9 cellular contexts compared by ENCODE assay signal in the genomic region with DNA sequence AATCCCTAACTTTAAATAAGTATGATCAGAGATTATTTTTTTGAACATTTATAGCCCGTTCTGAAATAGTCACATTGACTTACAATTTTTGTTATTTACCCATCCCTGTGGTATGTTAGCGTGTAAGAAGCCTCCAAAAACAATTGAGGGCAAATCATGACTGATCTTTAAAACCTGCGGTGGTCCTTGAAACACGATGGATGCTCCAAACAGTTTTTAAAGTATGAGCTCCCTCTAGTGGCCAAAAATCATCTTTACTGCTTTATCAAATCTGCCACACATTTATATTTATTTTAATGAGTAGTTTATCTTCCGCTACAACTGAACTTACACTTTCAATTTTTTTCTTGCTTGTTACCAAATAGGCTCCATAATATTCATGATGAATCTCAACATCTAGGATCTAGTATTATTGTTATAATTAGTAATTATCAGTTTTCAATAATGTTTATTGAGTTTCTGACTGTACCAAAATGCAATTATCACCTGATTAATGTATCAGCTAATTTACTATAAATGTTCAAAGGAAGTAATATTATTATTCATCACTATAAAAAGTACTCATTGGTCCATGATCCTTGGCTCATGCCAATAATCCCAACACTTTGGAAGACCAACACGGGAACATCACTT. TPM values are rescaled to one million over a fixed set of nuclear protein-coding genes. Genes with fewer than 3 reads are reported as not detected.
DNase-seq lines count a peak whose midpoint lies in the region; ATAC-seq, FAIRE-seq and TF ChIP-seq lines count a peak whose summit lies in the region.
"Had no signal": no experiment of that assay in that cellular context is flagged by ENCODE, and none has a peak within 500 bp of the region (broad histone marks: within the 10 kb centered on the region; RNA-seq: fewer than 3 reads in every experiment).

No MANE protein-coding gene starts in this region.

- no peak overlapping the region for H3K23ac ChIP-seq in neuronal stem cell (ENCODE audit: low read depth, low read length, poor library complexity)

- H4K8ac ChIP-seq in neuronal stem cell (ENCODE audit: low read depth, low read length): no peak overlapping the region

- peaks cover 5% of the 10 kb centered on the region for H3K27me3 Mint-ChIP-seq in activated CD4-positive, alpha-beta T cell treated with anti-CD3 and anti-CD28 coated beads for 36 hours

- no peak overlapping the region for H3K14ac ChIP-seq in neuronal stem cell (ENCODE audit: low read length)

- H3K27ac ChIP-seq in RWPE1 (no peak overlapping the region), neuronal stem cell (replicated peaks; ENCODE audit: low read length) (no peak overlapping the region)

- H3K18ac ChIP-seq in neuronal stem cell (ENCODE audit: low read length): no peak overlapping the region

- POLR2A ChIA-PET in RWPE1 (lab: Yijun Ruan, JAX; ENCODE audit: low non-redundant PET): no interaction called here
- POLR2A ChIA-PET in activated CD4-positive, alpha-beta T cell treated with anti-CD3 and anti-CD28 coated beads for 36 hours (lab: Charles Lee): no interaction called here

- CTCF ChIA-PET in RWPE1 (lab: Yijun Ruan, JAX): interaction anchor here (0.7 kb wide), 2 partner anchors 246 to 534 kb away, joined by 3 read pairs; no protein-coding TSS in a partner anchor
- CTCF ChIA-PET in activated CD4-positive, alpha-beta T cell treated with anti-CD3 and anti-CD28 coated beads for 36 hours (lab: Charles Lee): interaction anchor here (0.6 to 2.3 kb wide), 11 partner anchors 9 to 1729 kb away, joined by 3 to 8 read pairs (median 4); no protein-coding TSS in a partner anchor

- no peaks in the 10 kb centered on the region for H3K4me1 ChIP-seq in neuronal stem cell (ENCODE audit: control insufficient read depth in 2 of 2, insufficient read depth in 1 of 2, low read depth in 1 of 2, low read length in 2 of 2)

- no peak overlapping the region for H2AK5ac ChIP-seq in neuronal stem cell (ENCODE audit: low read depth, low read length)

- no peak overlapping the region for H3K4me3 ChIP-seq in neuronal stem cell (ENCODE audit: low read length in 2 of 2)

- peaks cover 0 to 2% of the 10 kb centered on the region in 2 donors for H3K9me3 ChIP-seq in neuronal stem cell (replicated peaks in 1 of 2; ENCODE audit: control insufficient read depth in 2 of 2, insufficient read depth in 1 of 2, low read depth in 1 of 2, low read length in 2 of 2)

- intact Hi-C loops in activated CD4-positive, alpha-beta T cell treated with anti-CD3 and anti-CD28 coated beads for 36 hours (cut with DNase I, micrococcal nuclease): loop anchor here (1.0 to 5.0 kb wide), 4 partner anchors 603 to 1729 kb away; no protein-coding TSS in a partner anchor

- FAIRE-seq in D721Med (lab: Jason Lieb, UNC): no peak

- no peak overlapping the region for H2BK5ac ChIP-seq in neuronal stem cell (ENCODE audit: low read length)

- no peaks in the 10 kb centered on the region for H3K79me1 ChIP-seq in neuronal stem cell (ENCODE audit: low read depth, low read length)

- no peaks in the 10 kb centered on the region for H3K36me3 ChIP-seq in neuronal stem cell (replicated peaks in 1 of 2; ENCODE audit: control insufficient read depth in 2 of 2, insufficient read depth in 2 of 2, low read length in 2 of 2)

- H4K91ac ChIP-seq in neuronal stem cell (ENCODE audit: low read depth, low read length, poor library complexity): no peak overlapping the region

- no peaks in the 10 kb centered on the region for H3K9me3 Mint-ChIP-seq in activated CD4-positive, alpha-beta T cell treated with anti-CD3 and anti-CD28 coated beads for 36 hours (ENCODE audit: low read depth)
- H3K9me3 Mint-ChIP-seq: T-helper 1 cell treated with Interleukin-12 subunit alpha and Interleukin-12 subunit beta and Interleukin-4 antibody, amounts not matched to agents 30 μg/mL and 1 μg/mL, for 36 hours had no signal

- H2AFZ ChIP-seq in neuronal stem cell (ENCODE audit: low read length): no peak overlapping the region

- no peak overlapping the region for H2BK120ac ChIP-seq in neuronal stem cell (ENCODE audit: low read depth, low read length)

- DNase-seq in D721Med (ENCODE audit: insufficient read length, low spot score) (peak; percentile 33), NAMALWA (ENCODE audit: low spot score) (peak; percentile 81), RWPE1 (ENCODE audit: low spot score) (peak; percentile 43), epidermal melanocyte (ENCODE audit: insufficient read length, low spot score) (peak; percentile 58), neuronal stem cell (ENCODE audit: low spot score) (peak; percentile 72)
- DNase-seq in stimulated activated CD4-positive, alpha-beta T cell treated with anti-CD3 and anti-CD28 coated beads, Interleukin-4, amount 100 ng/mL, for 4 hours: no peak
- no peak for DNase-seq in activated CD4-positive, alpha-beta T cell treated with anti-CD3 and anti-CD28 coated beads for 36 hours

- no peaks in the 10 kb centered on the region for H3K27me3 ChIP-seq in neuronal stem cell (ENCODE audit: control insufficient read depth in 3 of 3, insufficient read depth in 3 of 3, low read depth in 1 of 3, low read length in 3 of 3)

- no peak overlapping the region for H3K4me3 Mint-ChIP-seq in activated CD4-positive, alpha-beta T cell treated with anti-CD3 and anti-CD28 coated beads for 36 hours
- H3K4me3 Mint-ChIP-seq: T-helper 1 cell treated with Interleukin-12 subunit alpha and Interleukin-12 subunit beta and Interleukin-4 antibody, amounts not matched to agents 30 μg/mL and 1 μg/mL, for 36 hours had no signal

- H3K9ac ChIP-seq in neuronal stem cell (ENCODE audit: low read depth, low read length, poor library complexity): no peak overlapping the region

- H2BK12ac ChIP-seq in neuronal stem cell (ENCODE audit: low read length): no peak overlapping the region

- H2BK15ac ChIP-seq in neuronal stem cell (ENCODE audit: low read length): no peak overlapping the region

- no peak overlapping the region for H3K4ac ChIP-seq in neuronal stem cell (ENCODE audit: low read length)

- peak; percentile 69 for TF ChIP-seq CTCF in D721Med (IDR thresholded peaks at IDR 0.05; ENCODE audit: insufficient read depth, missing control alignments)
- TF ChIP-seq CTCF in RWPE1 (conservative IDR thresholded peaks at IDR 0.05; ENCODE audit: low read depth): peak; percentile 78

- no peak overlapping the region for H3K4me2 ChIP-seq in neuronal stem cell (ENCODE audit: insufficient read depth, low read length, poor library complexity, severe bottlenecking)

- H3K36me3 Mint-ChIP-seq in activated CD4-positive, alpha-beta T cell treated with anti-CD3 and anti-CD28 coated beads for 36 hours (ENCODE audit: low read depth): no peaks in the 10 kb centered on the region

- no CpG with 5 or more reads among the region's 6 CpGs for WGBS in neuronal stem cell (ENCODE audit: extremely low coverage in 2 of 2, insufficient read length in 2 of 2, insufficient replicate concordance in 1 of 2), 2 donors

- H3K27ac Mint-ChIP-seq in activated CD4-positive, alpha-beta T cell treated with anti-CD3 and anti-CD28 coated beads for 36 hours: no peak overlapping the region
- H3K27ac Mint-ChIP-seq: T-helper 1 cell treated with Interleukin-12 subunit alpha and Interleukin-12 subunit beta and Interleukin-4 antibody, amounts not matched to agents 30 μg/mL and 1 μg/mL, for 36 hours had no signal

- H3K4me1 Mint-ChIP-seq in activated CD4-positive, alpha-beta T cell treated with anti-CD3 and anti-CD28 coated beads for 36 hours: no peaks in the 10 kb centered on the region

- ATAC-seq in GM21360 (IDR thresholded peaks at IDR 0.05; ENCODE audit: unreplicated experiment): peak; percentile 64
- ATAC-seq in activated CD4-positive, alpha-beta T cell treated with anti-CD3 and anti-CD28 coated beads for 36 hours: no peak

RNA-seq across cellular contexts. Expression of a gene that starts 52.2 kb away (rescaled TPM):
- 125 TPM for polyA plus RNA-seq in neuronal stem cell (2013, experiment 1 of 2)
- polyA plus RNA-seq in neuronal stem cell (2013, experiment 2 of 2): 129 TPM
- under 1 TPM; 0.27 to 0.42 TPM for total RNA-seq in activated CD4-positive, alpha-beta T cell treated with anti-CD3 and anti-CD28 coated beads for 36 hours

Comparison
In these comparisons a context has a peak if more than half of its experiments do, and no peak if none do; other contexts are left out.
1. DNase-seq: peak in D721Med (single experiment), NAMALWA (single experiment), RWPE1 (single experiment), epidermal melanocyte (single experiment) and neuronal stem cell (single experiment); none in stimulated activated CD4-positive, alpha-beta T cell treated with anti-CD3 and anti-CD28 coated beads, Interleukin-4, amount 100 ng/mL, for 4 hours (0 of 2) and activated CD4-positive, alpha-beta T cell treated with anti-CD3 and anti-CD28 coated beads for 36 hours (single experiment).